In genomic region chr2:133776936-133777587, GRCh38 we compare ENCODE assay signal across 25 cellular contexts.
"Had no signal": no experiment of that assay in that cellular context is flagged by ENCODE, and none has a peak within 500 bp of the region (broad histone marks: within the 10 kb centered on the region; RNA-seq: fewer than 3 reads in every experiment).

No MANE protein-coding gene starts in this region.

- H3K27me3 ChIP-seq: esophagus squamous epithelium, heart right ventricle, neutrophil, pancreas, stomach, thyroid gland, vagina had no signal

- H3K4me3 Mint-ChIP-seq: effector memory CD8-positive, alpha-beta T cell; natural killer cell had no signal

- ATAC-seq: effector memory CD8-positive, alpha-beta T cell; natural killer cell; sciatic nerve had no signal

- H3K9me3 ChIP-seq: esophagus squamous epithelium, heart right ventricle, left ventricle myocardium inferior, lower lobe of right lung, neutrophil, pancreas, stomach, thyroid gland, vagina had no signal

- H3K4me2 ChIP-seq: smooth muscle cell had no signal

- H3K27ac Mint-ChIP-seq: effector memory CD8-positive, alpha-beta T cell; natural killer cell had no signal

- DNase-seq: cortex of kidney; effector memory CD8-positive, alpha-beta T cell; erythroblast; esophagus squamous epithelium; foreskin melanocyte; glutamatergic neuron; hippocampal formation; left cardiac atrium; lower lobe of right lung; natural killer cell; pancreas; stimulated activated CD4-positive, alpha-beta T cell treated with anti-CD3 and anti-CD28 coated beads, Interleukin-12 subunit alpha, Interleukin-12 subunit beta, amount 100 ng/mL, for 4 hours; stimulated activated CD4-positive, alpha-beta T cell treated with anti-CD3 and anti-CD28 coated beads, Interleukin-1b, Interleukin-23, amount 100 ng/mL, for 48 hours; stimulated activated CD4-positive, alpha-beta T cell treated with anti-CD3 and anti-CD28 coated beads, Interleukin-4, amount 100 ng/mL, for 1 hour; stimulated activated CD8-positive, alpha-beta memory T cell treated with anti-CD3 and anti-CD28 coated beads, Interleukin-4, amount 100 ng/mL, for 48 hours; stimulated activated naive CD4-positive, alpha-beta T cell treated with Interleukin-2 at 50 U/mL for 16 hours; stomach; thyroid gland; trophoblast cell had no signal

- H3K4me3 ChIP-seq: esophagus squamous epithelium, heart right ventricle, left ventricle myocardium inferior, lower lobe of right lung, pancreas, smooth muscle cell, stomach, thyroid gland, vagina had no signal

- H3K36me3 Mint-ChIP-seq: natural killer cell had no signal

- H3K36me3 ChIP-seq: esophagus squamous epithelium, heart right ventricle, left ventricle myocardium inferior, lower lobe of right lung, neutrophil, pancreas, stomach, thyroid gland, vagina had no signal

- H3K4me1 Mint-ChIP-seq: natural killer cell had no signal

- H3K4me1 ChIP-seq: lower lobe of right lung, pancreas had no signal

- H3K27me3 Mint-ChIP-seq: effector memory CD8-positive, alpha-beta T cell had no signal

- H3K9me3 Mint-ChIP-seq: effector memory CD8-positive, alpha-beta T cell; natural killer cell had no signal

- H3K27ac ChIP-seq: esophagus squamous epithelium, heart right ventricle, left ventricle myocardium inferior, lower lobe of right lung, neutrophil, pancreas, stomach, thyroid gland, vagina had no signal
